Comparison of ENCODE assay signal across 8 cellular contexts in the genomic region with DNA sequence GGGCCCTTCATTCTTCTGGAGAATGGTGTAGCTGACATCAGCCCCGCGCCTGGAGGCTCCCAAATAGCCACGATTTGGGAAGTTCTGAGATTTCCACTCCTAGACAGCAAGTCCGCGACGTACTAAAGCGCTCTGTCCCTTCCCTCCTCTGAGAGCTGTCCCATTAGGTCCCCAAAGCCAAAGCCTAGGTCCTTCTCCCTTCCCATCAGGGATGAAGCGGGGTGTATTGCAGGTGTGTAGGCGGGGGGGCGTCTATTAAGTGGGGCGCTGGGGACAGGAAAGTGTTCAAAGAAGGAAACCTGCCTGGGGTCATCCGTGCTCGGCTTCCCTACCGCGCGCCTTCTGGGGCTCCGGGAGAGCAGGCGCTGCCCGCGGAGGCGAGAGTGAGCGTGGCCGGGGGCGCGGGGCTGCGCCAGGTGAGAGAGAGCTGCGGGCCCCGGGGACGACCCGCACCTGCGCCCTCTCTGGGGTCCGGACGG. TPM values are rescaled to one million over a fixed set of nuclear protein-coding genes. Genes with fewer than 3 reads are reported as not detected.
DNase-seq lines count a peak whose midpoint lies in the region; ATAC-seq, FAIRE-seq and TF ChIP-seq lines count a peak whose summit lies in the region.

No MANE protein-coding gene starts in this region.

- intact Hi-C loops in GM12878 (cut with micrococcal nuclease; ENCODE audit: unreplicated experiment), result loop anchor here (5.0 kb wide), 1 partner anchor 33 kb away; no protein-coding TSS in a partner anchor
- intact Hi-C loops in HepG2 (cut with micrococcal nuclease; ENCODE audit: unreplicated experiment), result loop anchor here (5.0 kb wide), 1 partner anchor 82 kb away; no protein-coding TSS in a partner anchor

- CTCF ChIA-PET in GM12878 (lab: Yijun Ruan, JAX) (no interaction called here), HepG2 (lab: Yijun Ruan, JAX; ENCODE audit: low intra/inter-chr PET ratio, low total read pairs) (interaction anchor here (1.3 kb wide), 1 partner anchor 121 kb away, joined by 3 read pairs; no protein-coding TSS in a partner anchor), GM10248 (lab: Yijun Ruan, JAX) (interaction anchor here (1.1 kb wide), 1 partner anchor 121 kb away, joined by 3 read pairs; no protein-coding TSS in a partner anchor)

- no peak for DNase-seq in AG09309 (ENCODE audit: low read depth)
- no peak for DNase-seq in HFFc6
- no peak for DNase-seq in GM12878 (ENCODE audit: low read depth, low spot score)
- DNase-seq in HepG2 (ENCODE audit: low spot score), result no peak
- DNase-seq in hepatic stellate cell (ENCODE audit: low spot score), result no peak
- no peak for DNase-seq in foreskin melanocyte
- no peak for DNase-seq in GM10248 (ENCODE audit: extremely low spot score)

- H3K9ac ChIP-seq in GM12878 (ENCODE audit: control insufficient read depth, insufficient read depth, low read length) (peak overlapping the region; percentile 64), HepG2 (ENCODE audit: insufficient read depth, low read depth, low read length) (no peak overlapping the region)

- TF ChIP-seq CTCF in AG09309 (IDR thresholded peaks at IDR 0.05; ENCODE audit: control insufficient read depth, insufficient read depth, low read depth, low read length, missing control alignments) (no peak), HFFc6 (IDR thresholded peaks at IDR 0.05) (no peak), GM12878 (IDR thresholded peaks at IDR 0.05 in 2 of 3, conservative IDR thresholded peaks at IDR 0.05 in 1 of 3; ENCODE audit: control insufficient read depth in 2 of 3, extremely low read depth in 1 of 3, insufficient read depth in 1 of 3, low read depth in 3 of 3, low read length in 3 of 3) (no peak), HepG2 (CRISPR knock-in tag; IDR thresholded peaks at IDR 0.05) (no peak), GM10248 (IDR thresholded peaks at IDR 0.05; ENCODE audit: control extremely low read depth, extremely low read depth, low read depth, missing control alignments) (no peak)

- H3K9me3 ChIP-seq in GM12878 (replicated peaks; ENCODE audit: control insufficient read depth, insufficient read depth, low read length) (no peaks in the 10 kb centered on the region; the same call in 2 of the 3 replicates), HepG2 (ENCODE audit: low read length) (no peaks in the 10 kb centered on the region)

- no peak for FAIRE-seq in GM12878 (lab: Jason Lieb, UNC)
- FAIRE-seq in HepG2 (lab: Jason Lieb, UNC), result no peak

- TF ChIP-seq RAD21 in GM12878 (IDR thresholded peaks at IDR 0.05; ENCODE audit: insufficient read depth, low read depth, low read length), result no peak
- no peak for TF ChIP-seq RAD21 in HepG2 (CRISPR knock-in tag; IDR thresholded peaks at IDR 0.05)

- BruUV-seq in GM12878 (replicated peaks; lab: Mats Ljungman, UMichigan) (no TSS peak), HepG2 (replicated peaks; lab: Mats Ljungman, UMichigan) (no TSS peak)

- H3K27ac ChIP-seq in GM12878 (ENCODE audit: control insufficient read depth, insufficient read depth) (peak overlapping the region; percentile 3), HepG2 (ENCODE audit: extremely low read length, insufficient read depth, low read length) (no peak overlapping the region), urinary bladder (ENCODE audit: low read depth) (peak overlapping the region; percentile 72)

- H3K27ac Mint-ChIP-seq in HFFc6, result peak overlapping the region; percentile 86

- H3K4me3 Mint-ChIP-seq in HFFc6, result peak overlapping the region; percentile 94

- H3K27me3 ChIP-seq in GM12878 (replicated peaks in 1 of 2; ENCODE audit: control insufficient read depth in 2 of 2, insufficient read depth in 2 of 2, low read length in 1 of 2), result peaks cover 0 to 5% of the 10 kb centered on the region in 2 experiments; a peak in 2 of 4 replicates
- H3K27me3 ChIP-seq in HepG2 (ENCODE audit: control insufficient read depth in 1 of 2, insufficient read depth in 2 of 2, low read length in 2 of 2), result peaks cover 14 to 38% of the 10 kb centered on the region in 2 experiments

- TF ChIP-seq POLR2A in GM12878 (IDR thresholded peaks at IDR 0.05; ENCODE audit: low read depth, low read length) (no peak), HepG2 (IDR thresholded peaks at IDR 0.05; ENCODE audit: insufficient read depth in 1 of 2, low read depth in 2 of 2, low read length in 2 of 2) (no peak)

- SMC1A ChIA-PET in GM12878 (lab: Charles Lee; ENCODE audit: uncharacterized antibody, unreplicated experiment), result no interaction called here

- H3K4me3 ChIP-seq in AG09309 (ENCODE audit: control insufficient read depth, low read depth, low read length), result peak overlapping the region; percentile 87
- peak overlapping the region; percentile 74 for H3K4me3 ChIP-seq in GM12878
- peak overlapping the region; percentile 60 to 74 (median 62) for H3K4me3 ChIP-seq in HepG2 (replicated peaks in 1 of 3; ENCODE audit: insufficient read depth in 1 of 3, low read depth in 2 of 3, low read length in 3 of 3)
- H3K4me3 ChIP-seq in urinary bladder (ENCODE audit: low read depth, low read length), result peak overlapping the region; percentile 52

- ATAC-seq in GM12878 (peak; percentile 36; the same call in 2 of the 3 replicates), HepG2 (peak; percentile 55)

- H3K4me2 ChIP-seq in GM12878 (ENCODE audit: control insufficient read depth, insufficient read depth), result peak overlapping the region; percentile 28
- H3K4me2 ChIP-seq in HepG2 (ENCODE audit: low read depth, low read length), result peak overlapping the region; percentile 84

- H3K79me2 ChIP-seq in GM12878 (ENCODE audit: control insufficient read depth, insufficient read depth, low read length), result peaks cover 6% of the 10 kb centered on the region
- H3K79me2 ChIP-seq in HepG2 (ENCODE audit: insufficient read depth, low read length), result no peaks in the 10 kb centered on the region

- RAD21 ChIA-PET in GM12878 (lab: Charles Lee; ENCODE audit: unreplicated experiment), result no interaction called here

- POLR2A ChIA-PET in GM12878 (lab: Charles Lee), result no interaction called here
- POLR2A ChIA-PET in HepG2 (lab: Yijun Ruan, JAX), result no interaction called here
- POLR2A ChIA-PET in GM10248 (lab: Yijun Ruan, JAX), result no interaction called here

- no peaks in the 10 kb centered on the region for H3K36me3 ChIP-seq in GM12878 (ENCODE audit: control insufficient read depth in 2 of 2, insufficient read depth in 2 of 2, low read length in 1 of 2)
- H3K36me3 ChIP-seq in HepG2 (replicated peaks in 1 of 2; ENCODE audit: control insufficient read depth in 1 of 2, insufficient read depth in 2 of 2, low read length in 2 of 2), result no peaks in the 10 kb centered on the region
- H3K36me3 ChIP-seq in urinary bladder (ENCODE audit: insufficient read depth), result no peaks in the 10 kb centered on the region

- WGBS in GM12878 (ENCODE audit: insufficient coverage, insufficient replicate concordance, low lambda C conversion rate, missing lambda C conversion rate), result 29% methylated on average over 26 of the region's 33 CpGs
- WGBS in HepG2 (ENCODE audit: low lambda C conversion rate), result 22% methylated on average over 23 of the region's 33 CpGs
- 1% methylated on average over 33 of the region's 33 CpGs for WGBS in urinary bladder

- peaks cover 23% of the 10 kb centered on the region for H3K36me3 Mint-ChIP-seq in HFFc6 (ENCODE audit: low read depth)

- H2AFZ ChIP-seq in GM12878 (ENCODE audit: control insufficient read depth, low read depth, low read length) (peak overlapping the region; percentile 73), HepG2 (ENCODE audit: low read length) (no peak overlapping the region)

- no peaks in the 10 kb centered on the region for H4K20me1 ChIP-seq in GM12878 (ENCODE audit: control insufficient read depth, insufficient read depth)
- no peaks in the 10 kb centered on the region for H4K20me1 ChIP-seq in HepG2 (ENCODE audit: insufficient read depth, low read length)

- TF ChIP-seq EP300 in GM12878 (IDR thresholded peaks at IDR 0.05; ENCODE audit: borderline replicate concordance in 1 of 2, control insufficient read depth in 1 of 2, low read depth in 2 of 2, low read length in 2 of 2) (no peak), HepG2 (IDR thresholded peaks at IDR 0.05; ENCODE audit: low read depth in 2 of 2, low read length in 2 of 2) (no peak), HepG2 (CRISPR knock-in tag; IDR thresholded peaks at IDR 0.05; ENCODE audit: borderline replicate concordance) (no peak)

- H3K4me1 Mint-ChIP-seq in HFFc6 (ENCODE audit: low read depth), result peaks cover 87% of the 10 kb centered on the region

- in situ Hi-C loops in GM12878 (cut with MboI) (no loop called here), HepG2 (cut with HindIII; ENCODE audit: extremely low pct_ligation_motif_present, low pct_unique_long_range_greater_than_20kb) (no loop called here)

- peaks cover 4% of the 10 kb centered on the region for H3K9me3 Mint-ChIP-seq in HFFc6

- H3K4me1 ChIP-seq in GM12878 (ENCODE audit: control insufficient read depth, insufficient read depth, low read length), result peaks cover 20% of the 10 kb centered on the region
- H3K4me1 ChIP-seq in HepG2 (ENCODE audit: insufficient read depth, low read length), result peaks cover 12% of the 10 kb centered on the region
- H3K4me1 ChIP-seq in urinary bladder (ENCODE audit: insufficient read depth), result no peaks in the 10 kb centered on the region

- no peaks in the 10 kb centered on the region for H3K27me3 Mint-ChIP-seq in HFFc6 (ENCODE audit: insufficient read depth)

RNA-seq across cellular contexts. Expression of a gene that starts 0.6 kb away (rescaled TPM):
- total RNA-seq in HFFc6 (2021; fragmentation: NEBNext Ultra II Directional; extraction: Animal tissue kit (Norgen Biotek cat#: 25700)), result 100 to 1,000 TPM in 5 of 6 experiments, 10 to 100 TPM in 1; 85.0 to 174 (median 153) TPM
- 8.6 and 10.6 TPM in 2 replicates for total RNA-seq in GM12878 (2013; cell fraction: nucleolus; rRNA removed)
- 0.56 and 0.87 TPM in 2 replicates for total RNA-seq in GM12878 (2014; rRNA removed)
- total RNA-seq in GM12878 (2014; rRNA removed; fragmentation: Illumina TruSeq; extraction: Trizol), result 0.69 and 0.72 TPM in 2 replicates
- 0.87 and 1.3 TPM in 2 replicates for total RNA-seq in GM12878 (2021)
- polyA plus RNA-seq in GM12878 (2011; ENCODE audit: low read depth), result 5.2 TPM
- polyA plus RNA-seq in GM12878 (2011; rRNA removed), result 2.1 and 2.9 TPM in 2 replicates
- 1.2 and 1.5 TPM in 2 replicates for polyA plus RNA-seq in GM12878 (2011; cell fraction: cytosol; rRNA removed)
- 1.1 TPM in 2 replicates for polyA plus RNA-seq in GM12878 (2011; cell fraction: nucleus; rRNA removed)
- polyA plus RNA-seq in GM12878 (2012), result 4.6 and 5.1 TPM in 2 replicates
- polyA plus RNA-seq in GM12878 (2014; fragmentation: Illumina TruSeq; extraction: Trizol), result 0.73 and 1.2 TPM in 2 replicates
- polyA plus RNA-seq in GM12878 (2014; fragmentation: Nextera tagmentation; extraction: Ambion mirVana), result under 1 TPM; 0.03 to 0.27 TPM
- 0.65 and 0.88 TPM in 2 replicates for polyA plus RNA-seq in GM12878 (2014; rRNA removed)
- polyA plus RNA-seq in GM12878 (2016; fragmentation: Nextera tagmentation; extraction: Ambion mirVana), result under 1 TPM; 0.34 to 0.40 TPM
- polyA minus RNA-seq in GM12878 (2011; rRNA and poly(A)+ RNA removed), result 0.88 and 2.2 TPM in 2 replicates
- polyA minus RNA-seq in GM12878 (2011; cell fraction: cytosol; rRNA and poly(A)+ RNA removed), result 0.53 and 0.73 TPM in 2 replicates
- polyA minus RNA-seq in GM12878 (2011; cell fraction: nucleus; rRNA and poly(A)+ RNA removed), result 1.3 and 2.2 TPM in 2 replicates
- total RNA-seq in HepG2 (2016; rRNA removed; fragmentation: Illumina TruSeq; extraction: Trizol), result not detected in 2 replicates
- total RNA-seq in HepG2 (2016; cell fraction: cytosol; rRNA removed; fragmentation: Illumina TruSeq; extraction: Trizol; ENCODE audit: low read depth), result not detected in 2 replicates
- total RNA-seq in HepG2 (2016; cell fraction: insoluble cytoplasmic fraction; rRNA removed; fragmentation: Illumina TruSeq; extraction: Trizol), result not detected in 2 replicates
- total RNA-seq in HepG2 (2016; cell fraction: membrane; rRNA removed; fragmentation: Illumina TruSeq; extraction: Trizol), result not detected in 2 replicates
- total RNA-seq in HepG2 (2016; cell fraction: nucleus; rRNA removed; fragmentation: Illumina TruSeq; extraction: Trizol), result not detected in 2 replicates
- polyA plus RNA-seq in HepG2 (2011; rRNA removed), result 0.03 TPM in 1 of 2 replicates, not detected in the other
- polyA plus RNA-seq in HepG2 (2011; cell fraction: cytosol; rRNA removed), result 0.01 TPM in 1 of 2 replicates, not detected in the other
- not detected in 2 replicates for polyA plus RNA-seq in HepG2 (2011; cell fraction: nucleus; rRNA removed)
- polyA plus RNA-seq in HepG2 (2012), result not detected in 2 replicates
- polyA plus RNA-seq in HepG2 (2016; cell fraction: cytosol; fragmentation: Illumina TruSeq; extraction: Trizol; ENCODE audit: low read depth), result not detected in 2 replicates
- not detected in 2 replicates for polyA plus RNA-seq in HepG2 (2016; cell fraction: insoluble cytoplasmic fraction; fragmentation: Illumina TruSeq; extraction: Trizol; ENCODE audit: low read depth)
- polyA plus RNA-seq in HepG2 (2016; cell fraction: membrane; fragmentation: Illumina TruSeq; extraction: Trizol; ENCODE audit: low read depth), result not detected in 2 replicates
- polyA plus RNA-seq in HepG2 (2016; cell fraction: nucleus; fragmentation: Illumina TruSeq; extraction: Trizol; ENCODE audit: insufficient read depth, low read depth), result not detected in 2 replicates
- polyA minus RNA-seq in HepG2 (2011; rRNA and poly(A)+ RNA removed; ENCODE audit: low replicate concordance), result not detected in 2 replicates
- not detected in 2 replicates for polyA minus RNA-seq in HepG2 (2011; cell fraction: cytosol; rRNA and poly(A)+ RNA removed)
- polyA minus RNA-seq in HepG2 (2011; cell fraction: nucleus; rRNA and poly(A)+ RNA removed), result not detected in 2 replicates
- 123 TPM for total RNA-seq in urinary bladder
- polyA plus RNA-seq in urinary bladder, result 22.4 TPM

Comparison
In these comparisons a context has a peak if more than half of its experiments do, and no peak if none do; other contexts are left out.
1. RNA of a gene that starts 0.6 kb away (total RNA-seq): 85.0 to 174 TPM in HFFc6 and 123 TPM in urinary bladder (single experiment); 0.56 to 10.6 TPM in GM12878 and not detected in HepG2; every median in the first group is over 4 times any median in the second.
2. Peak in every context shown above with its lines, with median percentiles within 50 percentile points of each other: H3K4me3 ChIP-seq.